In genomic region chr6:45057711-45058110, GRCh38 we compare ENCODE assay signal across 21 cellular contexts.
"Had no signal": no experiment of that assay in that cellular context is flagged by ENCODE, and none has a peak within 500 bp of the region (broad histone marks: within the 10 kb centered on the region; RNA-seq: fewer than 3 reads in every experiment).

No MANE protein-coding gene starts in this region.

- H3K27me3 Mint-ChIP-seq: stimulated activated memory B cell treated with anti-CD40 and anti-IgM and Interleukin-4, amounts not matched to agents 10 μg/mL and 1 μg/mL and 100 μg/mL, for 72 hours; stimulated activated naive CD8-positive, alpha-beta T cell treated with anti-CD3 and anti-CD28 coated beads, Interleukin-15, Interleukin-2, amounts not matched to agents 100 ng/mL and 50 ng/mL, for 24 hours had no signal

- H3K4me3 ChIP-seq: dorsolateral prefrontal cortex, esophagus muscularis mucosa, gastroesophageal sphincter, ovary, right atrium auricular region, tibial artery, upper lobe of left lung, uterus had no signal

- H3K4me1 ChIP-seq: gastroesophageal sphincter, right atrium auricular region, tibial artery, upper lobe of left lung, uterus had no signal

- H3K27me3 ChIP-seq: dorsolateral prefrontal cortex, esophagus muscularis mucosa, gastroesophageal sphincter, neutrophil, ovary, right atrium auricular region, tibial artery, upper lobe of left lung, uterus had no signal

- H3K36me3 Mint-ChIP-seq: natural killer cell had no signal

- H3K4me3 Mint-ChIP-seq: mesothelial cell of epicardium; natural killer cell; stimulated activated memory B cell treated with anti-CD40 and anti-IgM and Interleukin-4, amounts not matched to agents 10 μg/mL and 1 μg/mL and 100 μg/mL, for 72 hours; stimulated activated naive CD8-positive, alpha-beta T cell treated with anti-CD3 and anti-CD28 coated beads, Interleukin-15, Interleukin-2, amounts not matched to agents 100 ng/mL and 50 ng/mL, for 24 hours had no signal

- DNase-seq: cortex of kidney; dorsolateral prefrontal cortex; effector CD8-positive, alpha-beta T cell; foreskin fibroblast; glutamatergic neuron; islet precursor cell; mammary epithelial cell; natural killer cell; ovary; small intestine; stimulated activated CD4-positive, alpha-beta T cell treated with anti-CD3 and anti-CD28 coated beads, Interleukin-4, amount 100 ng/mL, for 24 hours; tibial artery; upper lobe of left lung; uterus had no signal

- H3K27ac Mint-ChIP-seq: mesothelial cell of epicardium; natural killer cell; stimulated activated memory B cell treated with anti-CD40 and anti-IgM and Interleukin-4, amounts not matched to agents 10 μg/mL and 1 μg/mL and 100 μg/mL, for 72 hours; stimulated activated naive CD8-positive, alpha-beta T cell treated with anti-CD3 and anti-CD28 coated beads, Interleukin-15, Interleukin-2, amounts not matched to agents 100 ng/mL and 50 ng/mL, for 24 hours had no signal

- H3K27ac ChIP-seq: dorsolateral prefrontal cortex, esophagus muscularis mucosa, gastroesophageal sphincter, neutrophil, ovary, right atrium auricular region, tibial artery, upper lobe of left lung, uterus had no signal

- H3K9me3 ChIP-seq: esophagus muscularis mucosa, neutrophil, ovary, upper lobe of left lung had no signal

- H3K4me1 Mint-ChIP-seq: stimulated activated memory B cell treated with anti-CD40 and anti-IgM and Interleukin-4, amounts not matched to agents 10 μg/mL and 1 μg/mL and 100 μg/mL, for 72 hours had no signal

- H3K36me3 ChIP-seq: esophagus muscularis mucosa, gastroesophageal sphincter, neutrophil, ovary, right atrium auricular region, tibial artery, upper lobe of left lung, uterus had no signal
